ENCODE assay signal across 10 cellular contexts in genomic region chr14:58533417-58533816, GRCh38.
DNase-seq lines count a peak whose midpoint lies in the region; ATAC-seq, FAIRE-seq and TF ChIP-seq lines count a peak whose summit lies in the region.
"Had no signal": no experiment of that assay in that cellular context is flagged by ENCODE, and none has a peak within 500 bp of the region (broad histone marks: within the 10 kb centered on the region; RNA-seq: fewer than 3 reads in every experiment).

No MANE protein-coding gene starts in this region.

- peak overlapping the region in 3 of 5 experiments; percentile 67 to 90 (median 76) for H3K27ac Mint-ChIP-seq in brain

- H3K4me3 ChIP-seq in left ventricle myocardium inferior (no peak overlapping the region), HepG2 (replicated peaks in 1 of 3; ENCODE audit: insufficient read depth in 1 of 3, low read depth in 2 of 3, low read length in 3 of 3) (no peak overlapping the region)

- POLR2A ChIA-PET in HepG2 (lab: Yijun Ruan, JAX): no interaction called here

- peaks cover 28% of the 10 kb centered on the region for H3K4me1 Mint-ChIP-seq in brain

- H3K27me3 ChIP-seq in left ventricle myocardium inferior (ENCODE audit: low read depth): no peaks in the 10 kb centered on the region
- no peaks in the 10 kb centered on the region for H3K27me3 ChIP-seq in HepG2 (ENCODE audit: control insufficient read depth in 1 of 2, insufficient read depth in 2 of 2, low read length in 2 of 2)

- H3K27ac ChIP-seq in left ventricle myocardium inferior (replicated peaks) (peak overlapping the region; percentile 60), HepG2 (ENCODE audit: extremely low read length, insufficient read depth, low read length) (no peak overlapping the region)

- TF ChIP-seq POLR2A in HepG2 (IDR thresholded peaks at IDR 0.05; ENCODE audit: insufficient read depth in 1 of 2, low read depth in 2 of 2, low read length in 2 of 2) (no peak), H54 (IDR thresholded peaks at IDR 0.05; ENCODE audit: low read depth, low read length) (no peak)

- FAIRE-seq in GM19239 (lab: Jason Lieb, UNC) (peak; percentile 14), HepG2 (lab: Jason Lieb, UNC) (no peak), H54 (lab: Jason Lieb, UNC) (no peak)

- H3K36me3 ChIP-seq in left ventricle myocardium inferior (no peaks in the 10 kb centered on the region), HepG2 (replicated peaks in 1 of 2; ENCODE audit: control insufficient read depth in 1 of 2, insufficient read depth in 2 of 2, low read length in 2 of 2) (no peaks in the 10 kb centered on the region)

- no peak overlapping the region for H3K4me2 ChIP-seq in HepG2 (ENCODE audit: low read depth, low read length)

- intact Hi-C loops in left ventricle myocardium inferior (cut with micrococcal nuclease) (no loop called here), posterior cingulate gyrus (cut with DNase I) (no loop called here), HepG2 (cut with micrococcal nuclease; ENCODE audit: unreplicated experiment) (no loop called here)

- WGBS in HepG2 (ENCODE audit: low lambda C conversion rate): 94% methylated on average over 4 of the region's 4 CpGs

- in situ Hi-C loops in HepG2 (cut with HindIII; ENCODE audit: extremely low pct_ligation_motif_present, low pct_unique_long_range_greater_than_20kb): no loop called here

- H3K9me3 ChIP-seq in left ventricle myocardium inferior (replicated peaks) (peaks cover 18% of the 10 kb centered on the region), HepG2 (ENCODE audit: low read length) (no peaks in the 10 kb centered on the region)

- peaks cover 17 to 26% (median 20%) of the 10 kb centered on the region in 5 experiments for H3K9me3 Mint-ChIP-seq in brain

- no peak for TF ChIP-seq CTCF in brain (conservative IDR thresholded peaks at IDR 0.05)
- TF ChIP-seq CTCF in left ventricle myocardium inferior (IDR thresholded peaks at IDR 0.05; ENCODE audit: borderline replicate concordance): no peak
- TF ChIP-seq CTCF in HepG2 (CRISPR knock-in tag; IDR thresholded peaks at IDR 0.05): no peak

- H3K4me1 ChIP-seq in left ventricle myocardium inferior (peaks cover 30% of the 10 kb centered on the region), HepG2 (ENCODE audit: insufficient read depth, low read length) (no peaks in the 10 kb centered on the region)

- no peak overlapping the region for H2AFZ ChIP-seq in HepG2 (ENCODE audit: low read length)

- peak overlapping the region in 1 of 5 experiments; percentile 23 for H3K4me3 Mint-ChIP-seq in brain
- H3K4me3 Mint-ChIP-seq: naive B cell had no signal

- no peaks in the 10 kb centered on the region for H4K20me1 ChIP-seq in HepG2 (ENCODE audit: insufficient read depth, low read length)

- no peak for TF ChIP-seq RAD21 in HepG2 (CRISPR knock-in tag; IDR thresholded peaks at IDR 0.05)

- H3K79me2 ChIP-seq in HepG2 (ENCODE audit: insufficient read depth, low read length): no peaks in the 10 kb centered on the region

- BruUV-seq in HepG2 (replicated peaks; lab: Mats Ljungman, UMichigan): no TSS peak

- peaks cover 27% of the 10 kb centered on the region for H3K36me3 Mint-ChIP-seq in brain

- no peak for DNase-seq in GM19239 (ENCODE audit: insufficient read length, low spot score)
- no peak for DNase-seq in left ventricle myocardium inferior
- peak in 7 of 10 donors; percentile 16 to 86 (median 35) for DNase-seq in posterior cingulate gyrus
- DNase-seq in NCI-H1105 treated with DMSO at 0.1 percent for 48 hours (lab: John Stamatoyannopoulos, UW): no peak
- no peak for DNase-seq in HepG2 (ENCODE audit: low spot score)
- DNase-seq in H54 (ENCODE audit: insufficient read length, low spot score): no peak
- DNase-seq: naive B cell, NCI-H2107 had no signal

- CTCF ChIA-PET in HepG2 (lab: Yijun Ruan, JAX; ENCODE audit: low intra/inter-chr PET ratio, low total read pairs): no interaction called here

- no peaks in the 10 kb centered on the region for H3K27me3 Mint-ChIP-seq in brain
- H3K27me3 Mint-ChIP-seq: naive B cell had no signal

- TF ChIP-seq EP300 in HepG2 (IDR thresholded peaks at IDR 0.05; ENCODE audit: low read depth in 2 of 2, low read length in 2 of 2): no peak
- TF ChIP-seq EP300 in HepG2 (CRISPR knock-in tag; IDR thresholded peaks at IDR 0.05; ENCODE audit: borderline replicate concordance): no peak

- no peak overlapping the region for H3K9ac ChIP-seq in HepG2 (ENCODE audit: insufficient read depth, low read depth, low read length)

- no peak for ATAC-seq in HG02970 (IDR thresholded peaks at IDR 0.05; ENCODE audit: low FRiP score, unreplicated experiment)
- ATAC-seq in HepG2: no peak

TF ChIP-seq in HepG2, 621 proteins besides CTCF, POLR2A, EP300 and RAD21:
- TF ChIP-seq HMGXB4 (CRISPR knock-in tag; IDR thresholded peaks at IDR 0.05; ENCODE audit: borderline replicate concordance in 1 of 2, low read depth in 1 of 2): no peak
- TF ChIP-seq PAX8 (CRISPR knock-in tag; IDR thresholded peaks at IDR 0.05; ENCODE audit: borderline replicate concordance): no peak
- no peak for TF ChIP-seq U2AF2 (IDR thresholded peaks at IDR 0.05; ENCODE audit: low read depth, low read length)
- no peak for TF ChIP-seq ZNF878 (CRISPR knock-in tag; IDR thresholded peaks at IDR 0.05)
- TF ChIP-seq ZNF20 (CRISPR knock-in tag; IDR thresholded peaks at IDR 0.05): no peak
- TF ChIP-seq FLYWCH1 (CRISPR knock-in tag; IDR thresholded peaks at IDR 0.05): no peak
- no peak for TF ChIP-seq ELF4 (CRISPR knock-in tag; IDR thresholded peaks at IDR 0.05; ENCODE audit: borderline replicate concordance)
- TF ChIP-seq E2F1 (CRISPR knock-in tag; IDR thresholded peaks at IDR 0.05): no peak
- TF ChIP-seq RCOR2 (CRISPR knock-in tag; IDR thresholded peaks at IDR 0.05): no peak
- TF ChIP-seq REPIN1 (CRISPR knock-in tag; IDR thresholded peaks at IDR 0.05; ENCODE audit: borderline replicate concordance, low read depth): no peak
- TF ChIP-seq SRY (CRISPR knock-in tag; IDR thresholded peaks at IDR 0.05): no peak
- TF ChIP-seq ZMAT3 (CRISPR knock-in tag; conservative IDR thresholded peaks at IDR 0.05): no peak
- no peak for TF ChIP-seq TRIM24 (CRISPR knock-in tag; IDR thresholded peaks at IDR 0.05)

Comparison
In these comparisons a context has a peak if more than half of its experiments do, and no peak if none do; other contexts are left out.
1. DNase-seq: peak in posterior cingulate gyrus (7 of 10); none in GM19239 (single experiment), left ventricle myocardium inferior (single experiment), NCI-H1105 treated with DMSO at 0.1 percent for 48 hours (single experiment), HepG2 (single experiment) and H54 (single experiment).